25 cellular contexts compared by ENCODE assay signal in genomic region chr10:14774214-14774580, GRCh38.
"Had no signal": no experiment of that assay in that cellular context is flagged by ENCODE, and none has a peak within 500 bp of the region (broad histone marks: within the 10 kb centered on the region; RNA-seq: fewer than 3 reads in every experiment).

No MANE protein-coding gene starts in this region.

- H3K27me3 ChIP-seq: colonic mucosa, right atrium auricular region, stomach, thyroid gland had no signal

- H3K4me3 ChIP-seq: colonic mucosa, lower lobe of right lung, prostate gland, right atrium auricular region, stomach, thyroid gland had no signal

- H3K9me3 Mint-ChIP-seq: endodermal cell; immature natural killer cell; naive B cell; natural killer cell treated with Interleukin-12 subunit alpha and Interleukin-12 subunit beta and Interleukin-15 and Interleukin-18, amount 100 ng/mL, for 72 hours; neural crest cell; stimulated activated effector memory CD8-positive, alpha-beta T cell treated with anti-CD3 and anti-CD28 coated beads, Interleukin-12 subunit alpha, Interleukin-12 subunit beta, amount 100 ng/mL, for 72 hours had no signal

- H3K9me3 ChIP-seq: colonic mucosa, lower lobe of right lung, prostate gland, right atrium auricular region, stomach, thyroid gland had no signal

- H3K27me3 Mint-ChIP-seq: naive B cell; natural killer cell treated with Interleukin-12 subunit alpha and Interleukin-12 subunit beta and Interleukin-15 and Interleukin-18, amount 100 ng/mL, for 72 hours had no signal

- H3K27ac Mint-ChIP-seq: dendritic cell treated with granulocyte-macrophage colony-stimulating factor and Interleukin-4, amounts not matched to agents 40 ng/mL and 50 ng/mL, for 4 days; endodermal cell; immature natural killer cell; stimulated activated effector memory CD8-positive, alpha-beta T cell treated with anti-CD3 and anti-CD28 coated beads, Interleukin-12 subunit alpha, Interleukin-12 subunit beta, amount 100 ng/mL, for 72 hours had no signal

- DNase-seq: colonic mucosa; effector CD8-positive, alpha-beta T cell; endodermal cell; hypothalamus; immature natural killer cell; islet precursor cell; kidney glomerular epithelial cell; left ventricle myocardium superior; lower lobe of right lung; naive B cell; stimulated activated CD4-positive, alpha-beta T cell treated with anti-CD3 and anti-CD28 coated beads, Interleukin-2, amount 100 ng/mL, for 24 hours; stimulated activated CD4-positive, alpha-beta T cell treated with anti-CD3 and anti-CD28 coated beads, Interleukin-4, amount 100 ng/mL, for 24 hours; stimulated activated naive CD4-positive, alpha-beta T cell treated with Interleukin-2 at 50 U/mL for 16 hours; stomach; thyroid gland; trophoblast cell had no signal

- H3K36me3 ChIP-seq: colonic mucosa, lower lobe of right lung, prostate gland, right atrium auricular region, stomach, thyroid gland had no signal

- H3K4me1 Mint-ChIP-seq: immature natural killer cell, neural crest cell had no signal

- H3K4me3 Mint-ChIP-seq: dendritic cell treated with granulocyte-macrophage colony-stimulating factor and Interleukin-4, amounts not matched to agents 40 ng/mL and 50 ng/mL, for 4 days; endodermal cell; immature natural killer cell; naive B cell; natural killer cell treated with Interleukin-12 subunit alpha and Interleukin-12 subunit beta and Interleukin-15 and Interleukin-18, amount 100 ng/mL, for 72 hours; neural crest cell; stimulated activated effector memory CD8-positive, alpha-beta T cell treated with anti-CD3 and anti-CD28 coated beads, Interleukin-12 subunit alpha, Interleukin-12 subunit beta, amount 100 ng/mL, for 72 hours had no signal

- H3K27ac ChIP-seq: colonic mucosa, epithelial cell of prostate, lower lobe of right lung, prostate gland, right atrium auricular region, thyroid gland had no signal

- ATAC-seq: left ventricle myocardium superior; natural killer cell treated with Interleukin-12 subunit alpha and Interleukin-12 subunit beta and Interleukin-15 and Interleukin-18, amount 100 ng/mL, for 72 hours; sciatic nerve; stimulated activated effector memory CD8-positive, alpha-beta T cell treated with anti-CD3 and anti-CD28 coated beads, Interleukin-12 subunit alpha, Interleukin-12 subunit beta, amount 100 ng/mL, for 72 hours had no signal

- H3K36me3 Mint-ChIP-seq: immature natural killer cell; naive B cell; natural killer cell treated with Interleukin-12 subunit alpha and Interleukin-12 subunit beta and Interleukin-15 and Interleukin-18, amount 100 ng/mL, for 72 hours; stimulated activated effector memory CD8-positive, alpha-beta T cell treated with anti-CD3 and anti-CD28 coated beads, Interleukin-12 subunit alpha, Interleukin-12 subunit beta, amount 100 ng/mL, for 72 hours had no signal

- H3K4me1 ChIP-seq: colonic mucosa, prostate gland, thyroid gland had no signal

- FAIRE-seq: frontal cortex had no signal
